In the genomic region with DNA sequence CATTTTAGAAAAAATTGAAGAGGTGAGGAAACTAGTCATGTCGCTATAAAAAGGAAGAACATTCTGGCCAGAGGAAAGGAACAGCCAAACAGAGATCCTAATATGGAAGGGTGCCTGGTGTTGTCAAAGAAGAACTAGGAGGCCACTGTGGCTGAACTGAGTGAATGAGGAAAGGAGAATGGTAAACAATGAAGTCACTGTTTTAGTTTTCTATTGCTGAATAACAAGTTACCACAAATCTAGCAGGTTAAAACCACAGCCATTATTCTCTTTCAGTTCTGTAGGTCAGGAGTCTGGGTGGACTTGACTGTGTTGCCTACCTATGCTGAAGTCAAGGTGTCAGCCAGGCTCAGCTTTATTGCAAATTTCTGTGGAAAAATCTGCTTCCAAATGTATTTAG, we compare ENCODE assay signal across 9 cellular contexts.
DNase-seq lines count a peak whose midpoint lies in the region; ATAC-seq, FAIRE-seq and TF ChIP-seq lines count a peak whose summit lies in the region.
"Had no signal": no experiment of that assay in that cellular context is flagged by ENCODE, and none has a peak within 500 bp of the region (broad histone marks: within the 10 kb centered on the region; RNA-seq: fewer than 3 reads in every experiment).

No MANE protein-coding gene starts in this region.

- TF ChIP-seq CTCF in GM13977 (IDR thresholded peaks at IDR 0.05; ENCODE audit: extremely low read depth, insufficient read depth, missing control alignments): no peak
- TF ChIP-seq CTCF in GM20000 (IDR thresholded peaks at IDR 0.05; ENCODE audit: extremely low read depth, missing control alignments): no peak

- DNase-seq in GM13977 (ENCODE audit: low spot score) (peak; percentile 8), GM20000 (ENCODE audit: low spot score) (peak; percentile 16), astrocyte of the hippocampus (ENCODE audit: low read depth, low spot score) (peak; percentile 48), HuH-7.5 (ENCODE audit: low spot score) (no peak), HTR-8/SVneo (ENCODE audit: insufficient read length, low spot score) (no peak), small intestine (no peak)
- no peak for DNase-seq in activated CD4-positive, CD25-positive, alpha-beta regulatory T cell (lab: John Stamatoyannopoulos, UW)

- no peak for FAIRE-seq in HTR-8/SVneo (lab: Jason Lieb, UNC)
- FAIRE-seq in small intestine (lab: Jason Lieb, UNC): no peak
- FAIRE-seq: K562 had no signal

- H3K36me3 ChIP-seq in small intestine (ENCODE audit: control insufficient read depth in 2 of 2, insufficient read depth in 2 of 2, low read length in 2 of 2): no peaks in the 10 kb centered on the region

- WGBS in small intestine, 3 donors: 47 to 60% (median 55%) methylated on average over 1 of the region's 1 CpG

- no peak overlapping the region for H3K4me3 ChIP-seq in small intestine (ENCODE audit: low read depth in 1 of 2, low read length in 2 of 2)
- H3K4me3 ChIP-seq: K562 had no signal

- ATAC-seq in HG03039 (IDR thresholded peaks at IDR 0.05; ENCODE audit: unreplicated experiment): peak; percentile 72
- ATAC-seq: K562 had no signal

- no peaks in the 10 kb centered on the region for H3K27me3 ChIP-seq in small intestine (ENCODE audit: control insufficient read depth in 2 of 2, insufficient read depth in 2 of 2, low read length in 2 of 2)

- no peaks in the 10 kb centered on the region for H3K9me3 ChIP-seq in small intestine (ENCODE audit: control insufficient read depth, low read depth)

- no peaks in the 10 kb centered on the region for H3K4me1 ChIP-seq in small intestine (ENCODE audit: control insufficient read depth in 2 of 2, insufficient read depth in 1 of 2, low read depth in 1 of 2, low read length in 1 of 2)

- in situ Hi-C loops in GM13977 (cut with MboI; ENCODE audit: low pct_unique_long_range_greater_than_20kb, low sequenced_read_pairs, unreplicated experiment): loop anchor here (25.0 kb wide), 2 partner anchors 427 to 727 kb away; no protein-coding TSS in a partner anchor

- no peak overlapping the region for H3K27ac ChIP-seq in small intestine (ENCODE audit: low read depth in 1 of 2, low read length in 1 of 2)

Comparison
In these comparisons a context has a peak if more than half of its experiments do, and no peak if none do; other contexts are left out.
1. DNase-seq: peak in GM13977 (single experiment), GM20000 (single experiment) and astrocyte of the hippocampus (single experiment); none in HuH-7.5 (single experiment), HTR-8/SVneo (single experiment), small intestine (single experiment) and activated CD4-positive, CD25-positive, alpha-beta regulatory T cell (0 of 4).